Comparison of ENCODE assay signal across 19 cellular contexts in genomic region chr3:192026656-192027055, GRCh38.
"Had no signal": no experiment of that assay in that cellular context is flagged by ENCODE, and none has a peak within 500 bp of the region (broad histone marks: within the 10 kb centered on the region; RNA-seq: fewer than 3 reads in every experiment).

No MANE protein-coding gene starts in this region.

- ATAC-seq: effector memory CD8-positive, alpha-beta T cell; left cardiac atrium; left lung; naive thymus-derived CD4-positive, alpha-beta T cell; right cardiac atrium; stimulated activated naive B cell treated with anti-CD40 and anti-IgM and Interleukin-4, amounts not matched to agents 10 μg/mL and 1 μg/mL and 100 μg/mL, for 72 hours had no signal

- H3K36me3 ChIP-seq: left lung, prostate gland, sigmoid colon, thoracic aorta, tibial nerve, vagina had no signal

- H3K4me1 ChIP-seq: left lung, prostate gland, sigmoid colon, tibial nerve had no signal

- H3K4me1 Mint-ChIP-seq: naive thymus-derived CD4-positive, alpha-beta T cell; nephron progenitor cell; stimulated activated naive B cell treated with anti-CD40 and anti-IgM and Interleukin-4, amounts not matched to agents 10 μg/mL and 1 μg/mL and 100 μg/mL, for 72 hours had no signal

- H3K36me3 Mint-ChIP-seq: naive thymus-derived CD4-positive, alpha-beta T cell; stimulated activated naive B cell treated with anti-CD40 and anti-IgM and Interleukin-4, amounts not matched to agents 10 μg/mL and 1 μg/mL and 100 μg/mL, for 72 hours had no signal

- H3K9me3 Mint-ChIP-seq: nephron progenitor cell; stimulated activated naive CD8-positive, alpha-beta T cell treated with anti-CD3 and anti-CD28 coated beads, Interleukin-15, Interleukin-2, amounts not matched to agents 100 ng/mL and 50 ng/mL, for 24 hours had no signal

- H3K27me3 Mint-ChIP-seq: effector memory CD8-positive, alpha-beta T cell; naive thymus-derived CD4-positive, alpha-beta T cell; stimulated activated naive B cell treated with anti-CD40 and anti-IgM and Interleukin-4, amounts not matched to agents 10 μg/mL and 1 μg/mL and 100 μg/mL, for 72 hours; stimulated activated naive CD8-positive, alpha-beta T cell treated with anti-CD3 and anti-CD28 coated beads, Interleukin-15, Interleukin-2, amounts not matched to agents 100 ng/mL and 50 ng/mL, for 24 hours had no signal

- H3K27me3 ChIP-seq: left lung, sigmoid colon, tibial nerve, vagina had no signal

- H3K27ac ChIP-seq: left lung, prostate gland, sigmoid colon, thoracic aorta, tibial nerve, vagina had no signal

- H3K27ac Mint-ChIP-seq: effector memory CD8-positive, alpha-beta T cell; naive thymus-derived CD4-positive, alpha-beta T cell; nephron progenitor cell; stimulated activated naive B cell treated with anti-CD40 and anti-IgM and Interleukin-4, amounts not matched to agents 10 μg/mL and 1 μg/mL and 100 μg/mL, for 72 hours; stimulated activated naive CD8-positive, alpha-beta T cell treated with anti-CD3 and anti-CD28 coated beads, Interleukin-15, Interleukin-2, amounts not matched to agents 100 ng/mL and 50 ng/mL, for 24 hours had no signal

- H3K4me3 ChIP-seq: left lung, prostate gland, sigmoid colon, thoracic aorta, tibial nerve, vagina had no signal

- H3K9me3 ChIP-seq: left lung, prostate gland, sigmoid colon, thoracic aorta, tibial nerve, vagina had no signal

- H3K4me3 Mint-ChIP-seq: effector memory CD8-positive, alpha-beta T cell; naive thymus-derived CD4-positive, alpha-beta T cell; nephron progenitor cell; stimulated activated naive B cell treated with anti-CD40 and anti-IgM and Interleukin-4, amounts not matched to agents 10 μg/mL and 1 μg/mL and 100 μg/mL, for 72 hours; stimulated activated naive CD8-positive, alpha-beta T cell treated with anti-CD3 and anti-CD28 coated beads, Interleukin-15, Interleukin-2, amounts not matched to agents 100 ng/mL and 50 ng/mL, for 24 hours had no signal

- DNase-seq: cortex of kidney; effector memory CD8-positive, alpha-beta T cell; head of caudate nucleus; left cardiac atrium; left lung; mesendoderm; midbrain; naive thymus-derived CD4-positive, alpha-beta T cell; nephron progenitor cell; nucleus accumbens; right cardiac atrium; sigmoid colon; stimulated activated CD4-positive, alpha-beta T cell treated with anti-CD3 and anti-CD28 coated beads, Interleukin-4, amount 100 ng/mL, for 4 hours; stimulated activated naive B cell treated with anti-CD40 and anti-IgM and Interleukin-4, amounts not matched to agents 10 μg/mL and 1 μg/mL and 100 μg/mL, for 72 hours had no signal
